ENCODE assay signal across 10 cellular contexts in genomic region chr12:8947737-8948136, GRCh38. TPM values are rescaled to one million over a fixed set of nuclear protein-coding genes. Genes with fewer than 3 reads are reported as not detected.
DNase-seq lines count a peak whose midpoint lies in the region; ATAC-seq and TF ChIP-seq lines count a peak whose summit lies in the region.
"Had no signal": no experiment of that assay in that cellular context is flagged by ENCODE, and none has a peak within 500 bp of the region (broad histone marks: within the 10 kb centered on the region; RNA-seq: fewer than 3 reads in every experiment).

No MANE protein-coding gene starts in this region.

- intact Hi-C loops in head of caudate nucleus (cut with DNase I) = loop anchor here (2.0 kb wide), 1 partner anchor 33 kb away; the partner anchor contains the start of gene PHC1

- H3K4me3 ChIP-seq in GM06990 (replicated peaks; ENCODE audit: low read depth, low read length) (peak overlapping the region; percentile 93), Loucy (ENCODE audit: low read length, poor library complexity, severe bottlenecking) (peak overlapping the region; percentile 95), adipocyte (ENCODE audit: low read length) (peak overlapping the region; percentile 97), neural cell (ENCODE audit: low read length) (peak overlapping the region; percentile 79)

- H2AFZ ChIP-seq in Loucy (ENCODE audit: low read length) (no peak overlapping the region), neural cell (ENCODE audit: low read depth, low read length) (no peak overlapping the region)

- H3K36me3 ChIP-seq in GM06990 (ENCODE audit: control insufficient read depth, insufficient read depth, low read length) (peaks cover 10% of the 10 kb centered on the region), Loucy (ENCODE audit: insufficient read depth, low read length) (peaks cover 36% of the 10 kb centered on the region; the same call in 1 of the 2 replicates), adipocyte (ENCODE audit: control insufficient read depth, insufficient read depth, low read length, severe bottlenecking) (peaks cover 37% of the 10 kb centered on the region), neural cell (ENCODE audit: insufficient read depth, low read length) (no peaks in the 10 kb centered on the region)

- no peak for TF ChIP-seq RAD21 in neural cell (conservative IDR thresholded peaks at IDR 0.05)

- no peak for ATAC-seq in HG03460 (IDR thresholded peaks at IDR 0.05; ENCODE audit: unreplicated experiment)
- ATAC-seq in GM21825 (IDR thresholded peaks at IDR 0.05; ENCODE audit: unreplicated experiment) = no peak

- no peaks in the 10 kb centered on the region for H3K27me3 ChIP-seq in GM06990 (replicated peaks; ENCODE audit: control insufficient read depth, insufficient read depth, low read length)
- H3K27me3 ChIP-seq in Loucy (ENCODE audit: insufficient read depth, low read length, poor library complexity, severe bottlenecking) = no peaks in the 10 kb centered on the region
- H3K27me3 ChIP-seq in adipocyte (replicated peaks; ENCODE audit: control insufficient read depth, insufficient read depth, low read length) = no peaks in the 10 kb centered on the region
- H3K27me3 ChIP-seq in neural cell (ENCODE audit: insufficient read depth, low read depth, low read length) = no peaks in the 10 kb centered on the region

- DNase-seq in GM06990 (ENCODE audit: extremely low read depth, insufficient read length) (no peak), adipocyte (ENCODE audit: low read depth) (no peak), NCI-H69 (lab: John Stamatoyannopoulos, UW) (no peak), head of caudate nucleus (no peak)
- DNase-seq: Kasumi-1, SW 1271 had no signal

- no peak overlapping the region for H3K27ac ChIP-seq in neural cell (ENCODE audit: low read length)

- no peak for TF ChIP-seq EP300 in neural cell (conservative IDR thresholded peaks at IDR 0.05; ENCODE audit: poor library complexity, severe bottlenecking)

- H3F3A ChIP-seq in Loucy (ENCODE audit: low read depth) = no peaks in the 10 kb centered on the region
- no peaks in the 10 kb centered on the region for H3F3A ChIP-seq in neural cell (ENCODE audit: insufficient read depth, low read length, poor library complexity, severe bottlenecking)

- peak overlapping the region; percentile 95 for H3K9ac ChIP-seq in Loucy (ENCODE audit: low read depth, low read length, poor library complexity, severe bottlenecking)
- H3K9ac ChIP-seq in adipocyte (ENCODE audit: low read length) = peak overlapping the region; percentile 93
- no peak overlapping the region for H3K9ac ChIP-seq in neural cell (ENCODE audit: low read length)

- H3K79me2 ChIP-seq in Loucy (ENCODE audit: insufficient read depth, low read length) (peaks cover 59% of the 10 kb centered on the region), neural cell (replicated peaks; ENCODE audit: insufficient read depth, low read length) (peaks cover 40% of the 10 kb centered on the region)

- peaks cover 41% of the 10 kb centered on the region for H4K20me1 ChIP-seq in Loucy (ENCODE audit: insufficient read depth, low read length, poor library complexity, severe bottlenecking)
- no peaks in the 10 kb centered on the region for H4K20me1 ChIP-seq in neural cell (ENCODE audit: insufficient read depth)

- no peak for TF ChIP-seq CTCF in GM06990 (IDR thresholded peaks at IDR 0.05; ENCODE audit: insufficient read depth, low read length, poor library complexity, severe bottlenecking)
- TF ChIP-seq CTCF in Loucy (conservative IDR thresholded peaks at IDR 0.05; ENCODE audit: low read length) = no peak
- no peak for TF ChIP-seq CTCF in neural cell (IDR thresholded peaks at IDR 0.05; ENCODE audit: poor library complexity, severe bottlenecking)

- H3K9me2 ChIP-seq in Loucy (replicated peaks; ENCODE audit: low read depth, low read length) = no peaks in the 10 kb centered on the region
- no peaks in the 10 kb centered on the region for H3K9me2 ChIP-seq in neural cell (ENCODE audit: insufficient read depth, low read length)

- H3K4me1 ChIP-seq in Loucy (ENCODE audit: insufficient read depth, low read length, poor library complexity, severe bottlenecking) (peaks cover 31% of the 10 kb centered on the region), adipocyte (ENCODE audit: control insufficient read depth, insufficient read depth, low read length) (peaks cover 26% of the 10 kb centered on the region)

- H3K4me2 ChIP-seq in Loucy (ENCODE audit: low read depth, low read length, poor library complexity, severe bottlenecking) = peak overlapping the region; percentile 87
- peak overlapping the region; percentile 94 for H3K4me2 ChIP-seq in neural cell (ENCODE audit: low read length)

- no peaks in the 10 kb centered on the region for H3K9me3 ChIP-seq in Loucy (ENCODE audit: insufficient read depth, low read depth, low read length)
- no peaks in the 10 kb centered on the region for H3K9me3 ChIP-seq in adipocyte (ENCODE audit: control insufficient read depth, low read length)
- no peaks in the 10 kb centered on the region for H3K9me3 ChIP-seq in neural cell (ENCODE audit: low read length)

TF ChIP-seq in neural cell, 6 proteins besides CTCF, POLR2A, EP300 and RAD21:
- no peak for TF ChIP-seq POLR2AphosphoS5 (IDR thresholded peaks at IDR 0.05)
- TF ChIP-seq EZH2 (IDR thresholded peaks at IDR 0.05; ENCODE audit: borderline replicate concordance, insufficient read depth, low read length, poor library complexity, severe bottlenecking) = no peak
- no peak for TF ChIP-seq MXI1 (conservative IDR thresholded peaks at IDR 0.05; ENCODE audit: poor library complexity, severe bottlenecking)
- no peak for TF ChIP-seq SMC3 (conservative IDR thresholded peaks at IDR 0.05; ENCODE audit: poor library complexity)
- no peak for TF ChIP-seq TAF1 (IDR thresholded peaks at IDR 0.05; ENCODE audit: low read depth)
- no peak for TF ChIP-seq REST (IDR thresholded peaks at IDR 0.05; ENCODE audit: borderline replicate concordance)

RNA-seq across cellular contexts. Expression of gene M6PR, which starts 1.7 kb away (rescaled TPM):
- polyA plus RNA-seq in neural cell = 52.8 and 82.5 TPM in 2 replicates
- 52.7 and 55.3 TPM in 2 replicates for polyA minus RNA-seq in neural cell

RNA-seq across cellular contexts. Expression of gene PHC1, which starts 33.4 kb away (rescaled TPM):
- 104 and 124 TPM in 2 replicates for polyA plus RNA-seq in neural cell
- polyA minus RNA-seq in neural cell = 60.1 and 115 TPM in 2 replicates

RNA-seq across cellular contexts. Expression of gene KLRG1, which starts 41.6 kb away (rescaled TPM):
- 3.4 and 4.7 TPM in 2 replicates for polyA plus RNA-seq in neural cell
- 6.5 and 9.3 TPM in 2 replicates for polyA minus RNA-seq in neural cell
